Comparison of ENCODE assay signal across 29 cellular contexts in genomic region chr6:144476286-144476685, GRCh38.
DNase-seq lines count a peak whose midpoint lies in the region; ATAC-seq and TF ChIP-seq lines count a peak whose summit lies in the region.
"Had no signal": no experiment of that assay in that cellular context is flagged by ENCODE, and none has a peak within 500 bp of the region (broad histone marks: within the 10 kb centered on the region; RNA-seq: fewer than 3 reads in every experiment).

No MANE protein-coding gene starts in this region.

- H3K36me3 ChIP-seq in SK-N-SH (replicated peaks in 1 of 2; ENCODE audit: control insufficient read depth in 1 of 2, insufficient read depth in 2 of 2, low read length in 1 of 2), result no peaks in the 10 kb centered on the region

- H3K27ac ChIP-seq in SK-N-SH (ENCODE audit: low read depth in 2 of 2, low read length in 1 of 2), result no peak overlapping the region
- H3K27ac ChIP-seq: GM23248, VCaP had no signal

- WGBS in SK-N-SH (ENCODE audit: low lambda C conversion rate), result 10% methylated on average over 3 of the region's 3 CpGs

- H3F3A ChIP-seq in SK-N-SH (replicated peaks; ENCODE audit: insufficient read depth), result no peaks in the 10 kb centered on the region

- no peaks in the 10 kb centered on the region for H4K20me1 ChIP-seq in SK-N-SH (ENCODE audit: insufficient read depth)

- H3K4me3 Mint-ChIP-seq in activated CD4-positive, alpha-beta T cell treated with anti-CD3 and anti-CD28 coated beads, Interleukin-2, amount 10 ng/mL, durations not matched to agents 24 days and 14 days, result no peak overlapping the region
- no peak overlapping the region for H3K4me3 Mint-ChIP-seq in HFFc6
- H3K4me3 Mint-ChIP-seq in activated naive CD8-positive, alpha-beta T cell treated with anti-CD3 and anti-CD28 coated beads, Interleukin-2, amount 50 U/mL, for 24 hours, result no peak overlapping the region
- H3K4me3 Mint-ChIP-seq in nephron progenitor cell, result no peak overlapping the region
- H3K4me3 Mint-ChIP-seq: activated CD4-positive, alpha-beta T cell treated with anti-CD3 and anti-CD28 coated beads, Interleukin-2, amount 10 ng/mL, durations not matched to agents 7 days and 5 days; activated CD8-positive, alpha-beta memory T cell treated with anti-CD3 and anti-CD28 coated beads, Interleukin-2, amount 10 ng/mL, durations not matched to agents 7 days and 5 days; CD14-positive monocyte had no signal

- peak overlapping the region; percentile 39 for H3K27ac Mint-ChIP-seq in activated CD4-positive, alpha-beta T cell treated with anti-CD3 and anti-CD28 coated beads, Interleukin-2, amount 10 ng/mL, durations not matched to agents 24 days and 14 days
- peak overlapping the region; percentile 32; the same call in 1 of the 2 replicates for H3K27ac Mint-ChIP-seq in HFFc6
- peak overlapping the region; percentile 23 for H3K27ac Mint-ChIP-seq in activated naive CD8-positive, alpha-beta T cell treated with anti-CD3 and anti-CD28 coated beads, Interleukin-2, amount 50 U/mL, for 24 hours
- peak overlapping the region; percentile 57 for H3K27ac Mint-ChIP-seq in nephron progenitor cell
- H3K27ac Mint-ChIP-seq: activated CD4-positive, alpha-beta T cell treated with anti-CD3 and anti-CD28 coated beads, Interleukin-2, amount 10 ng/mL, durations not matched to agents 7 days and 5 days; activated CD8-positive, alpha-beta memory T cell treated with anti-CD3 and anti-CD28 coated beads, Interleukin-2, amount 10 ng/mL, durations not matched to agents 7 days and 5 days; activated T-helper 2 cell treated with anti-CD3 and anti-CD28 coated beads, Interferon-gamma antibody, Interleukin-2, Interleukin-4, amounts not matched to agents 10 μg/mL and 5 μg/mL and 100 μg/mL, durations not matched to agents 14 hours and 24 hours and 36 hours had no signal

- H3K4me1 ChIP-seq in SK-N-SH (ENCODE audit: control insufficient read depth in 1 of 2, insufficient read depth in 2 of 2, low read depth in 1 of 2, low read length in 1 of 2), result no peaks in the 10 kb centered on the region; a peak in 1 of 4 replicates

- peaks cover 9% of the 10 kb centered on the region for H3K4me1 Mint-ChIP-seq in activated CD4-positive, alpha-beta T cell treated with anti-CD3 and anti-CD28 coated beads, Interleukin-2, amount 10 ng/mL, durations not matched to agents 24 days and 14 days
- H3K4me1 Mint-ChIP-seq in HFFc6 (ENCODE audit: low read depth) (peaks cover 39% of the 10 kb centered on the region), nephron progenitor cell (no peaks in the 10 kb centered on the region)
- peaks cover 2% of the 10 kb centered on the region for H3K4me1 Mint-ChIP-seq in activated naive CD8-positive, alpha-beta T cell treated with anti-CD3 and anti-CD28 coated beads, Interleukin-2, amount 50 U/mL, for 24 hours

- no peaks in the 10 kb centered on the region for H3K27me3 Mint-ChIP-seq in activated CD4-positive, alpha-beta T cell treated with anti-CD3 and anti-CD28 coated beads, Interleukin-2, amount 10 ng/mL, durations not matched to agents 24 days and 14 days
- H3K27me3 Mint-ChIP-seq in HFFc6 (ENCODE audit: insufficient read depth) (no peaks in the 10 kb centered on the region; the same call in 1 of the 2 replicates), nephron progenitor cell (ENCODE audit: low read depth, poor library complexity) (no peaks in the 10 kb centered on the region)
- H3K27me3 Mint-ChIP-seq in activated naive CD8-positive, alpha-beta T cell treated with anti-CD3 and anti-CD28 coated beads, Interleukin-2, amount 50 U/mL, for 24 hours, result no peaks in the 10 kb centered on the region
- H3K27me3 Mint-ChIP-seq: activated CD4-positive, alpha-beta T cell treated with anti-CD3 and anti-CD28 coated beads, Interleukin-2, amount 10 ng/mL, durations not matched to agents 7 days and 5 days; activated CD8-positive, alpha-beta memory T cell treated with anti-CD3 and anti-CD28 coated beads, Interleukin-2, amount 10 ng/mL, durations not matched to agents 7 days and 5 days had no signal

- no peak overlapping the region for H3K4me2 ChIP-seq in SK-N-SH

- H3K36me3 Mint-ChIP-seq in activated CD4-positive, alpha-beta T cell treated with anti-CD3 and anti-CD28 coated beads, Interleukin-2, amount 10 ng/mL, durations not matched to agents 24 days and 14 days (ENCODE audit: low read depth), result peaks cover 46% of the 10 kb centered on the region
- H3K36me3 Mint-ChIP-seq in HFFc6 (ENCODE audit: low read depth) (peaks cover 40% of the 10 kb centered on the region), nephron progenitor cell (ENCODE audit: low read depth) (peaks cover 43% of the 10 kb centered on the region)
- H3K36me3 Mint-ChIP-seq in activated naive CD8-positive, alpha-beta T cell treated with anti-CD3 and anti-CD28 coated beads, Interleukin-2, amount 50 U/mL, for 24 hours (ENCODE audit: low read depth), result peaks cover 10% of the 10 kb centered on the region

- DNase-seq in activated CD4-positive, alpha-beta T cell treated with anti-CD3 and anti-CD28 coated beads, Interleukin-2, amount 10 ng/mL, durations not matched to agents 24 days and 14 days, result no peak
- no peak for DNase-seq in activated CD4-positive, alpha-beta T cell treated with anti-CD3 and anti-CD28 coated beads, Interleukin-2, amount 50 U/mL, for 4 hours
- DNase-seq in HFFc6, result no peak
- no peak for DNase-seq in activated naive CD8-positive, alpha-beta T cell treated with anti-CD3 and anti-CD28 coated beads, Interleukin-2, amount 50 U/mL, for 24 hours
- DNase-seq in nephron progenitor cell, result no peak
- DNase-seq in OCI-M1 (lab: John Stamatoyannopoulos, UW), result no peak
- no peak for DNase-seq in SK-N-SH
- DNase-seq: 8988T; activated CD4-positive, alpha-beta T cell treated with anti-CD3 and anti-CD28 coated beads, Interleukin-2, amount 10 ng/mL, durations not matched to agents 7 days and 5 days; activated CD8-positive, alpha-beta memory T cell treated with anti-CD3 and anti-CD28 coated beads, Interleukin-2, amount 10 ng/mL, durations not matched to agents 7 days and 5 days; central memory CD4-positive, alpha-beta T cell; dermis blood vessel endothelial cell; GM23248; KG1; left ventricle myocardium superior; NCI-H1105; NCI-H187 treated with DMSO at 0.1 percent for 48 hours; NCI-H2171 treated with DMSO at 0.1 percent for 48 hours; NCI-H510A treated with DMSO at 0.1 percent for 48 hours; occipital lobe; stimulated activated CD4-positive, alpha-beta T cell treated with anti-CD3 and anti-CD28 coated beads, Interleukin-15, amount 100 ng/mL, for 24 hours; stimulated activated naive CD4-positive, alpha-beta T cell; SW 1271; T1000 had no signal

- no peaks in the 10 kb centered on the region for H3K27me3 ChIP-seq in SK-N-SH (ENCODE audit: insufficient read depth)

- H3K4me3 ChIP-seq in SK-N-SH (ENCODE audit: low read depth in 2 of 2, low read length in 1 of 2), result no peak overlapping the region
- H3K4me3 ChIP-seq: GM23248 had no signal

- H3K79me2 ChIP-seq in SK-N-SH (ENCODE audit: insufficient read depth), result no peaks in the 10 kb centered on the region

- no peaks in the 10 kb centered on the region for H3K9me2 ChIP-seq in SK-N-SH

- H3K9ac ChIP-seq in SK-N-SH, result no peak overlapping the region
- H3K9ac ChIP-seq: GM23248 had no signal

- ATAC-seq in activated naive CD8-positive, alpha-beta T cell treated with anti-CD3 and anti-CD28 coated beads, Interleukin-2, amount 50 U/mL, for 24 hours, result no peak
- no peak for ATAC-seq in HG02938 (IDR thresholded peaks at IDR 0.05; ENCODE audit: unreplicated experiment)
- ATAC-seq: activated CD8-positive, alpha-beta memory T cell treated with anti-CD3 and anti-CD28 coated beads, Interleukin-2, amount 10 ng/mL, durations not matched to agents 7 days and 5 days; esophagus mucosa; left ventricle myocardium superior had no signal

- POLR2A ChIA-PET in SK-N-SH (lab: Yijun Ruan, JAX), result no interaction called here

- H3K9me3 Mint-ChIP-seq in activated CD4-positive, alpha-beta T cell treated with anti-CD3 and anti-CD28 coated beads, Interleukin-2, amount 10 ng/mL, durations not matched to agents 24 days and 14 days, result no peaks in the 10 kb centered on the region
- H3K9me3 Mint-ChIP-seq in HFFc6, result no peaks in the 10 kb centered on the region
- no peaks in the 10 kb centered on the region for H3K9me3 Mint-ChIP-seq in activated naive CD8-positive, alpha-beta T cell treated with anti-CD3 and anti-CD28 coated beads, Interleukin-2, amount 50 U/mL, for 24 hours
- peaks cover 1% of the 10 kb centered on the region for H3K9me3 Mint-ChIP-seq in nephron progenitor cell
- H3K9me3 Mint-ChIP-seq: activated CD4-positive, alpha-beta T cell treated with anti-CD3 and anti-CD28 coated beads, Interleukin-2, amount 10 ng/mL, durations not matched to agents 7 days and 5 days; activated T-helper 2 cell treated with anti-CD3 and anti-CD28 coated beads, Interferon-gamma antibody, Interleukin-2, Interleukin-4, amounts not matched to agents 10 μg/mL and 5 μg/mL and 100 μg/mL, durations not matched to agents 14 hours and 24 hours and 36 hours; CD14-positive monocyte had no signal

- no peak for TF ChIP-seq EP300 in SK-N-SH (IDR thresholded peaks at IDR 0.05; ENCODE audit: borderline replicate concordance in 1 of 2, low read depth in 1 of 2, low read length in 1 of 2)

- H2AFZ ChIP-seq in SK-N-SH (ENCODE audit: low read depth), result no peak overlapping the region
- H2AFZ ChIP-seq: GM23248 had no signal

- TF ChIP-seq CTCF in HFFc6 (IDR thresholded peaks at IDR 0.05) (no peak), nephron progenitor cell (IDR thresholded peaks at IDR 0.05) (no peak), SK-N-SH (IDR thresholded peaks at IDR 0.05) (no peak)

- intact Hi-C loops in activated CD4-positive, alpha-beta T cell treated with anti-CD3 and anti-CD28 coated beads, Interleukin-2, amount 10 ng/mL, durations not matched to agents 24 days and 14 days (cut with micrococcal nuclease), result no loop called here

- CTCF ChIA-PET in SK-N-SH (lab: Yijun Ruan, JAX), result no interaction called here

- TF ChIP-seq RAD21 in SK-N-SH (IDR thresholded peaks at IDR 0.05; ENCODE audit: low read length), result no peak

- no peaks in the 10 kb centered on the region for H3K9me3 ChIP-seq in SK-N-SH

TF ChIP-seq in SK-N-SH, 30 proteins besides CTCF, POLR2A, EP300 and RAD21 (continues in another document):
- no peak for TF ChIP-seq JUND (IDR thresholded peaks at IDR 0.05)
- TF ChIP-seq FOXM1 (IDR thresholded peaks at IDR 0.05; ENCODE audit: low read depth), result no peak
- no peak for TF ChIP-seq IRF3 (IDR thresholded peaks at IDR 0.05; ENCODE audit: low read depth, low read length)
- TF ChIP-seq RCOR1 (IDR thresholded peaks at IDR 0.05; ENCODE audit: low read length), result no peak
